In genomic region chr10:6212806-6213205, GRCh38 we compare ENCODE assay signal across 1 cellular context.
TF ChIP-seq lines count a peak whose summit lies in the region.

No MANE protein-coding gene starts in this region.

TF ChIP-seq in HepG2, 621 proteins besides CTCF, POLR2A, EP300 and RAD21:
- no peak for TF ChIP-seq ZNF883 (CRISPR knock-in tag; IDR thresholded peaks at IDR 0.05; ENCODE audit: not compliant biosample characterization)
- TF ChIP-seq MIER2 (CRISPR knock-in tag; IDR thresholded peaks at IDR 0.05) = no peak
